In genomic region chr16:50954469-50954868, GRCh38 we compare ENCODE assay signal across 34 cellular contexts.
"Had no signal": no experiment of that assay in that cellular context is flagged by ENCODE, and none has a peak within 500 bp of the region (broad histone marks: within the 10 kb centered on the region; RNA-seq: fewer than 3 reads in every experiment).

No MANE protein-coding gene starts in this region.

- H3K4me1 ChIP-seq: Peyer's patch had no signal

- ATAC-seq: activated CD8-positive, alpha-beta T cell treated with anti-CD3 and anti-CD28 coated beads for 36 hours; activated naive CD4-positive, alpha-beta T cell treated with anti-CD3 and anti-CD28 coated beads, Interleukin-2, amount 50 U/mL, for 72 hours; activated naive CD8-positive, alpha-beta T cell treated with anti-CD3 and anti-CD28 coated beads, Interleukin-2, amount 50 U/mL, for 24 hours; activated T-cell treated with anti-CD3 and anti-CD28 coated beads, Interleukin-2, amount 50 U/mL, for 72 hours; activated T-helper 17 cell treated with anti-CD3 and anti-CD28 coated beads, Interleukin-2, amount 50 U/mL, for 72 hours; PC-3; Right ventricle myocardium inferior; SK-N-SH treated with all-trans-retinoic acid at 6 μM for 48 hours had no signal

- H3K27me3 Mint-ChIP-seq: activated CD4-positive, alpha-beta T cell treated with anti-CD3 and anti-CD28 coated beads, Interleukin-2, amount 10 ng/mL, durations not matched to agents 24 days and 14 days had no signal

- H3K4me1 Mint-ChIP-seq: activated CD4-positive, alpha-beta T cell treated with anti-CD3 and anti-CD28 coated beads, Interleukin-2, amount 10 ng/mL, durations not matched to agents 24 days and 14 days; activated naive CD8-positive, alpha-beta T cell treated with anti-CD3 and anti-CD28 coated beads, Interleukin-2, amount 50 U/mL, for 24 hours; activated T-helper 17 cell treated with anti-CD3 and anti-CD28 coated beads, Interleukin-2, amount 50 U/mL, for 72 hours had no signal

- H3K4me2 ChIP-seq: KMS-11 had no signal

- FAIRE-seq: TTC549 had no signal

- H3K36me3 Mint-ChIP-seq: activated naive CD4-positive, alpha-beta T cell treated with anti-CD3 and anti-CD28 coated beads, Interleukin-2, amount 50 U/mL, for 72 hours had no signal

- H3K9me3 Mint-ChIP-seq: activated CD4-positive, alpha-beta T cell treated with anti-CD3 and anti-CD28 coated beads, Interleukin-2, amount 10 ng/mL, durations not matched to agents 24 days and 14 days; activated CD8-positive, alpha-beta T cell treated with anti-CD3 and anti-CD28 coated beads for 36 hours; activated naive CD4-positive, alpha-beta T cell treated with anti-CD3 and anti-CD28 coated beads for 36 hours; activated naive CD4-positive, alpha-beta T cell treated with anti-CD3 and anti-CD28 coated beads, Interleukin-2, amount 50 U/mL, for 72 hours; activated naive CD8-positive, alpha-beta T cell treated with anti-CD3 and anti-CD28 coated beads, Interleukin-2, amount 50 U/mL, for 24 hours; activated T-cell treated with anti-CD3 and anti-CD28 coated beads, Interleukin-2, amount 50 U/mL, for 72 hours; activated T-helper 17 cell treated with anti-CD3 and anti-CD28 coated beads, Interleukin-2, amount 50 U/mL, for 72 hours had no signal

- H3K4me3 ChIP-seq: Peyer's patch had no signal

- DNase-seq: activated CD4-positive, alpha-beta T cell treated with anti-CD3 and anti-CD28 coated beads, Interleukin-2, amount 10 ng/mL, durations not matched to agents 24 days and 14 days; activated CD4-positive, alpha-beta T cell treated with anti-CD3 and anti-CD28 coated beads, Interleukin-2, amount 50 U/mL, for 4 hours; activated CD8-positive, alpha-beta T cell treated with anti-CD3 and anti-CD28 coated beads for 36 hours; activated gamma-delta T cell treated with Interleukin-2 at 50 U/mL for 16 hours; activated naive CD4-positive, alpha-beta T cell treated with anti-CD3 and anti-CD28 coated beads for 36 hours; activated naive CD8-positive, alpha-beta T cell treated with anti-CD3 and anti-CD28 coated beads, Interleukin-2, amount 50 U/mL, for 24 hours; activated T-cell treated with anti-CD3 and anti-CD28 coated beads, Interleukin-2, amount 50 U/mL, for 1 hour; activated T-cell treated with anti-CD3 and anti-CD28 coated beads, Interleukin-2, amount 50 U/mL, for 72 hours; amniotic stem cell; aorta; brain microvascular endothelial cell; cerebellar nuclear complex; MM.1S; NCI-H1092 treated with DMSO at 0.1 percent for 48 hours; NCI-H1417; NCI-H146; NCI-H187; NCI-H2029 treated with DMSO at 0.1 percent for 48 hours; NCI-H2107; NCI-H2171; NCI-H446; NK-92 treated with Interleukin-12 subunit alpha and Interleukin-12 subunit beta, amount 100 ng/mL, for 24 hours; PC-3; Peyer's patch; SIG-M5; T-helper 1 cell; T1000 had no signal

- H3K36me3 ChIP-seq: brain microvascular endothelial cell, Peyer's patch had no signal

- H3K9ac ChIP-seq: KMS-11 had no signal

- H3K4me3 Mint-ChIP-seq: activated CD4-positive, alpha-beta T cell treated with anti-CD3 and anti-CD28 coated beads, Interleukin-2, amount 10 ng/mL, durations not matched to agents 24 days and 14 days; activated CD8-positive, alpha-beta T cell treated with anti-CD3 and anti-CD28 coated beads for 36 hours; activated naive CD4-positive, alpha-beta T cell treated with anti-CD3 and anti-CD28 coated beads for 36 hours; activated naive CD8-positive, alpha-beta T cell treated with anti-CD3 and anti-CD28 coated beads, Interleukin-2, amount 50 U/mL, for 24 hours; activated T-cell treated with anti-CD3 and anti-CD28 coated beads, Interleukin-2, amount 50 U/mL, for 72 hours; activated T-helper 17 cell treated with anti-CD3 and anti-CD28 coated beads, Interleukin-2, amount 50 U/mL, for 72 hours had no signal

- H3K27ac Mint-ChIP-seq: activated CD4-positive, alpha-beta T cell treated with anti-CD3 and anti-CD28 coated beads, Interleukin-2, amount 10 ng/mL, durations not matched to agents 24 days and 14 days; activated CD8-positive, alpha-beta T cell treated with anti-CD3 and anti-CD28 coated beads for 36 hours; activated naive CD4-positive, alpha-beta T cell treated with anti-CD3 and anti-CD28 coated beads for 36 hours; activated naive CD8-positive, alpha-beta T cell treated with anti-CD3 and anti-CD28 coated beads, Interleukin-2, amount 50 U/mL, for 24 hours; activated T-cell treated with anti-CD3 and anti-CD28 coated beads, Interleukin-2, amount 50 U/mL, for 72 hours; activated T-helper 17 cell treated with anti-CD3 and anti-CD28 coated beads, Interleukin-2, amount 50 U/mL, for 72 hours had no signal

- H3K27me3 ChIP-seq: brain microvascular endothelial cell, Peyer's patch had no signal

- H3K27ac ChIP-seq: brain microvascular endothelial cell, KMS-11, Peyer's patch, RWPE1 had no signal
